ENCODE assay signal across 8 cellular contexts in genomic region chr1:247390116-247390791, GRCh38. TPM values are rescaled to one million over a fixed set of nuclear protein-coding genes. Genes with fewer than 3 reads are reported as not detected.
DNase-seq lines count a peak whose midpoint lies in the region; TF ChIP-seq lines count a peak whose summit lies in the region.

No MANE protein-coding gene starts in this region.

- H3K27me3 Mint-ChIP-seq in nephron progenitor cell (ENCODE audit: low read depth, poor library complexity) = peaks cover 9% of the 10 kb centered on the region

- no peaks in the 10 kb centered on the region for H3K9me2 ChIP-seq in GM23248 (ENCODE audit: insufficient read depth)
- no peaks in the 10 kb centered on the region for H3K9me2 ChIP-seq in PC-9 (ENCODE audit: insufficient read depth)

- no TSS peak for BruUV-seq in PC-9 (replicated peaks; lab: Mats Ljungman, UMichigan)

- 2 to 6% methylated on average over 13 of the region's 13 CpGs for WGBS in GM23248 (ENCODE audit: low coverage in 1 of 2, low lambda C conversion rate in 2 of 2, missing lambda C conversion rate in 2 of 2), 2 experiments

- H3K4me3 Mint-ChIP-seq in nephron progenitor cell = no peak overlapping the region

- no peaks in the 10 kb centered on the region for H4K20me1 ChIP-seq in GM23248 (ENCODE audit: insufficient read depth)
- no peaks in the 10 kb centered on the region for H4K20me1 ChIP-seq in KMS-11 (ENCODE audit: insufficient read depth)
- H4K20me1 ChIP-seq in PC-9 (ENCODE audit: insufficient read depth) = no peaks in the 10 kb centered on the region
- no peaks in the 10 kb centered on the region for H4K20me1 ChIP-seq in fibroblast of lung (ENCODE audit: control insufficient read depth, extremely low read depth, insufficient read depth, low read length)

- CTCF ChIA-PET in PC-9 (lab: Charles Lee) = interaction anchor here (0.6 to 0.9 kb wide), 6 partner anchors 18 to 748 kb away, joined by 3 to 9 read pairs (median 4); no protein-coding TSS in a partner anchor

- H3K4me1 Mint-ChIP-seq in nephron progenitor cell = peaks cover 15% of the 10 kb centered on the region

- H3K27me3 ChIP-seq in GM23248 (replicated peaks; ENCODE audit: insufficient read depth) (no peaks in the 10 kb centered on the region), KMS-11 (ENCODE audit: insufficient read depth, low read depth) (no peaks in the 10 kb centered on the region), PC-9 (ENCODE audit: insufficient read depth, low read depth) (no peaks in the 10 kb centered on the region), fibroblast of lung (ENCODE audit: control insufficient read depth, insufficient read depth, low read length) (no peaks in the 10 kb centered on the region)

- H3K27ac Mint-ChIP-seq in nephron progenitor cell = no peak overlapping the region

- H3K9me3 ChIP-seq in GM23248 (ENCODE audit: low read depth) (no peaks in the 10 kb centered on the region), PC-9 (ENCODE audit: insufficient read depth, low read depth) (no peaks in the 10 kb centered on the region), fibroblast of lung (ENCODE audit: control insufficient read depth, insufficient read depth, low read depth, low read length) (no peaks in the 10 kb centered on the region)

- H3K4me2 ChIP-seq in GM23248 (ENCODE audit: unreplicated experiment) (peak overlapping the region; percentile 83), KMS-11 (peak overlapping the region; percentile 56), PC-9 (peak overlapping the region; percentile 44; the same call in 1 of the 2 replicates), fibroblast of lung (ENCODE audit: extremely low read depth, insufficient read depth, low read length) (peak overlapping the region; percentile 34)

- H3K4me3 ChIP-seq in GM23248 (peak overlapping the region; percentile 64), KMS-11 (IDR thresholded peaks at IDR 0.05; ENCODE audit: insufficient read depth, low read depth, low read length) (peak overlapping the region; percentile 45), PC-9 (no peak overlapping the region), fibroblast of lung (replicated peaks in 1 of 4; ENCODE audit: control extremely low read depth in 1 of 4, insufficient read depth in 1 of 4, low read depth in 3 of 4, low read length in 4 of 4) (peak overlapping the region in 2 of 4 experiments; percentile 37 to 45)

- H3K27ac ChIP-seq in GM23248 = peak overlapping the region; percentile 48
- H3K27ac ChIP-seq in KMS-11 = peak overlapping the region; percentile 56
- H3K27ac ChIP-seq in PC-9 = no peak overlapping the region
- H3K27ac ChIP-seq in fibroblast of lung (ENCODE audit: insufficient read depth, low read length) = peak overlapping the region; percentile 2

- no peaks in the 10 kb centered on the region for H3K79me2 ChIP-seq in GM23248 (ENCODE audit: insufficient read depth)
- H3K79me2 ChIP-seq in KMS-11 (ENCODE audit: insufficient read depth, low read depth) = no peaks in the 10 kb centered on the region
- no peaks in the 10 kb centered on the region for H3K79me2 ChIP-seq in PC-9 (ENCODE audit: low read depth)
- H3K79me2 ChIP-seq in fibroblast of lung (ENCODE audit: control insufficient read depth, insufficient read depth, low read length) = no peaks in the 10 kb centered on the region

- H3K9ac ChIP-seq in GM23248 (peak overlapping the region; percentile 45), KMS-11 (no peak overlapping the region), fibroblast of lung (ENCODE audit: insufficient read depth, low read length) (no peak overlapping the region)

- intact Hi-C loops in PC-9 (cut with micrococcal nuclease; ENCODE audit: unreplicated experiment) = loop anchor here (1.0 to 5.0 kb wide), 3 partner anchors 59 to 187 kb away; no protein-coding TSS in a partner anchor

- TF ChIP-seq CTCF in KMS-11 (conservative IDR thresholded peaks at IDR 0.05; ENCODE audit: low read depth, low read length) = peak; percentile 96
- TF ChIP-seq CTCF in PC-9 (conservative IDR thresholded peaks at IDR 0.05) = peak; percentile 79
- TF ChIP-seq CTCF in fibroblast of lung (conservative IDR thresholded peaks at IDR 0.05 in 1 of 2, IDR thresholded peaks at IDR 0.05 in 1 of 2; ENCODE audit: low read depth in 1 of 2, low read length in 2 of 2) = peak; percentile 89 to 95
- peak; percentile 93 for TF ChIP-seq CTCF in nephron progenitor cell (IDR thresholded peaks at IDR 0.05)

- H2AFZ ChIP-seq in GM23248 (peak overlapping the region; percentile 91), KMS-11 (ENCODE audit: low read depth) (peak overlapping the region; percentile 59), PC-9 (no peak overlapping the region), fibroblast of lung (ENCODE audit: low read length) (peak overlapping the region; percentile 69)

- peaks cover under 1% of the 10 kb centered on the region for H3K9me3 Mint-ChIP-seq in nephron progenitor cell

- in situ Hi-C loops in GM23248 (cut with MboI) = no loop called here

- DNase-seq in Daoy (ENCODE audit: low read depth) (peak; percentile 69), GM23248 (peak; percentile 79), PC-9 (peak; percentile 44 to 75), activated T-cell treated with anti-CD3 and anti-CD28 coated beads for 48 hours (ENCODE audit: low read depth) (peak; percentile 78), fibroblast of lung (ENCODE audit: low read depth in 2 of 2) (peak; percentile 43 to 74), nephron progenitor cell (peak; percentile 80)
- peak; percentile 79 for DNase-seq in stimulated activated naive CD4-positive, alpha-beta T cell treated with Interleukin-2 at 50 U/mL for 16 hours (lab: John Stamatoyannopoulos, UW)

- H3K4me1 ChIP-seq in GM23248 (ENCODE audit: insufficient read depth) = peaks cover 8% of the 10 kb centered on the region; the same call in 1 of the 2 replicates
- peaks cover 29% of the 10 kb centered on the region for H3K4me1 ChIP-seq in KMS-11 (ENCODE audit: low read depth, poor library complexity, severe bottlenecking)
- H3K4me1 ChIP-seq in PC-9 (replicated peaks; ENCODE audit: insufficient read depth) = no peaks in the 10 kb centered on the region
- no peaks in the 10 kb centered on the region for H3K4me1 ChIP-seq in fibroblast of lung (ENCODE audit: control insufficient read depth, extremely low read depth, insufficient read depth, low read length)

- H3K36me3 ChIP-seq in GM23248 (ENCODE audit: low read depth) = no peaks in the 10 kb centered on the region
- no peaks in the 10 kb centered on the region for H3K36me3 ChIP-seq in KMS-11 (ENCODE audit: insufficient read depth)
- H3K36me3 ChIP-seq in PC-9 (ENCODE audit: low read depth) = no peaks in the 10 kb centered on the region
- H3K36me3 ChIP-seq in fibroblast of lung (ENCODE audit: control insufficient read depth, insufficient read depth, low read length) = no peaks in the 10 kb centered on the region

- POLR2A ChIA-PET in PC-9 (lab: Charles Lee; ENCODE audit: unreplicated experiment) = interaction anchor here (0.6 kb wide), 1 partner anchor 56 kb away, joined by 4 read pairs; no protein-coding TSS in a partner anchor

- H3F3A ChIP-seq in GM23248 (ENCODE audit: insufficient read depth) (no peaks in the 10 kb centered on the region), PC-9 (ENCODE audit: insufficient read depth, low read depth) (no peaks in the 10 kb centered on the region)

- no peaks in the 10 kb centered on the region for H3K36me3 Mint-ChIP-seq in nephron progenitor cell (ENCODE audit: low read depth)

RNA-seq across cellular contexts. Expression of gene NLRP3, which starts 25.7 kb away (rescaled TPM):
- total RNA-seq in Daoy (2014; rRNA removed; shearing (Covaris generic)) = 3.8 and 4.6 TPM in 2 replicates
- 0.76 and 2.3 TPM in 2 replicates for total RNA-seq in GM23248 (2014; rRNA removed; shearing (Covaris generic))
- polyA plus RNA-seq in GM23248 (2016; fragmentation: Nextera tagmentation; extraction: Ambion mirVana) (0.28 and 0.84 TPM in 2 replicates), fibroblast of lung (0.07 and 0.08 TPM in 2 replicates)
- total RNA-seq in PC-9 (2021) (0.30 TPM in 1 of 2 replicates, not detected in the other), fibroblast of lung (under 0.01 TPM in 1 of 2 replicates, not detected in the other)
- 0.08 TPM in 1 of 2 replicates, not detected in the other for polyA plus RNA-seq in fibroblast of lung (2012)
- polyA minus RNA-seq in fibroblast of lung (ENCODE audit: low replicate concordance) = not detected in 2 replicates

RNA-seq across cellular contexts. Expression of gene ZNF496, which starts 58.6 kb away (rescaled TPM):
- total RNA-seq in Daoy (2014; rRNA removed; shearing (Covaris generic)) = 22.1 and 36.4 TPM in 2 replicates
- 21.0 and 34.9 TPM in 2 replicates for total RNA-seq in GM23248 (2014; rRNA removed; shearing (Covaris generic))
- polyA plus RNA-seq in GM23248 (2016; fragmentation: Nextera tagmentation; extraction: Ambion mirVana) = 6.7 and 8.2 TPM in 2 replicates
- total RNA-seq in PC-9 (2021) = 37.6 and 56.8 TPM in 2 replicates
- 17.7 and 20.0 TPM in 2 replicates for total RNA-seq in fibroblast of lung
- 10.0 and 10.6 TPM in 2 replicates for polyA plus RNA-seq in fibroblast of lung
- polyA plus RNA-seq in fibroblast of lung (2012) = 13.0 and 14.2 TPM in 2 replicates
- 23.0 and 25.8 TPM in 2 replicates for polyA minus RNA-seq in fibroblast of lung (ENCODE audit: low replicate concordance)
